Comparison of ENCODE assay signal across 1 cellular context in genomic region chr14:65087835-65088234, GRCh38.
TF ChIP-seq lines count a peak whose summit lies in the region.

No MANE protein-coding gene starts in this region.

TF ChIP-seq in HEK293, 187 proteins besides CTCF, POLR2A, EP300 and RAD21:
- TF ChIP-seq SETDB1 (IDR thresholded peaks at IDR 0.05; ENCODE audit: insufficient read length, low read length), result peak; percentile 49
